ENCODE assay signal across 9 cellular contexts in genomic region chr1:19009882-19010321, GRCh38. TPM values are rescaled to one million over a fixed set of nuclear protein-coding genes. Genes with fewer than 3 reads are reported as not detected.
DNase-seq lines count a peak whose midpoint lies in the region; ATAC-seq and TF ChIP-seq lines count a peak whose summit lies in the region.
"Had no signal": no experiment of that assay in that cellular context is flagged by ENCODE, and none has a peak within 500 bp of the region (broad histone marks: within the 10 kb centered on the region; RNA-seq: fewer than 3 reads in every experiment).

No MANE protein-coding gene starts in this region.

- H3K27me3 ChIP-seq in ACC112 (ENCODE audit: insufficient read depth, low read length) (no peaks in the 10 kb centered on the region; the same call in 1 of the 2 replicates), liver (ENCODE audit: control insufficient read depth in 4 of 4, insufficient read depth in 4 of 4, low read length in 3 of 4) (no peaks in the 10 kb centered on the region), Karpas-422 (ENCODE audit: low read length) (no peaks in the 10 kb centered on the region)

- H2AFZ ChIP-seq in ACC112 (ENCODE audit: low read length, unreplicated experiment), result no peak overlapping the region
- H2AFZ ChIP-seq in Karpas-422 (ENCODE audit: low read length), result no peak overlapping the region

- H3K79me2 ChIP-seq in ACC112 (ENCODE audit: control insufficient read depth, insufficient read depth, low read length, unreplicated experiment) (no peaks in the 10 kb centered on the region), Karpas-422 (ENCODE audit: low read length) (no peaks in the 10 kb centered on the region)

- H3K4me1 Mint-ChIP-seq in brain, result peaks cover 28% of the 10 kb centered on the region

- H3K4me3 Mint-ChIP-seq in brain, result no peak overlapping the region

- H3K4me3 ChIP-seq in ACC112 (ENCODE audit: low read depth, low read length) (no peak overlapping the region), liver (ENCODE audit: low read depth in 1 of 3, low read length in 3 of 3) (no peak overlapping the region), Karpas-422 (ENCODE audit: low read length) (no peak overlapping the region)

- no peak for ATAC-seq in GM19035 (IDR thresholded peaks at IDR 0.05; ENCODE audit: unreplicated experiment)

- H3K4me1 ChIP-seq in ACC112 (ENCODE audit: control insufficient read depth, insufficient read depth, low read length, unreplicated experiment), result peaks cover 31% of the 10 kb centered on the region
- H3K4me1 ChIP-seq in liver (ENCODE audit: control insufficient read depth in 4 of 4, insufficient read depth in 4 of 4, low read length in 3 of 4), result peaks cover 17 to 79% (median 61%) of the 10 kb centered on the region in 4 donors
- no peaks in the 10 kb centered on the region for H3K4me1 ChIP-seq in Karpas-422 (ENCODE audit: low read length)

- no peaks in the 10 kb centered on the region for H4K20me1 ChIP-seq in Karpas-422 (ENCODE audit: insufficient read depth, low read depth, low read length)

- H3K27ac ChIP-seq in ACC112 (ENCODE audit: low read depth, low read length) (peak overlapping the region; percentile 63), liver (ENCODE audit: low read depth in 1 of 2, low read length in 2 of 2) (peak overlapping the region; percentile 92), Karpas-422 (ENCODE audit: low read length) (no peak overlapping the region)

- no peak overlapping the region for H3K9ac ChIP-seq in liver (ENCODE audit: low read depth in 1 of 2, low read length in 2 of 2)
- no peak overlapping the region for H3K9ac ChIP-seq in Karpas-422 (ENCODE audit: low read length)

- H3K27me3 Mint-ChIP-seq in brain, result peaks cover 12% of the 10 kb centered on the region

- no peaks in the 10 kb centered on the region for H3K9me2 ChIP-seq in Karpas-422 (replicated peaks; ENCODE audit: insufficient read depth, low read length)

- H3K36me3 Mint-ChIP-seq in brain, result no peaks in the 10 kb centered on the region

- TF ChIP-seq CTCF in brain (conservative IDR thresholded peaks at IDR 0.05) (no peak), liver (IDR thresholded peaks at IDR 0.05; ENCODE audit: low read depth, low read length, missing input control) (no peak)

- H3K36me3 ChIP-seq in ACC112 (ENCODE audit: insufficient read depth, low read length) (no peaks in the 10 kb centered on the region), liver (ENCODE audit: control insufficient read depth in 4 of 4, insufficient read depth in 3 of 4, low read depth in 1 of 4, low read length in 3 of 4) (no peaks in the 10 kb centered on the region), Karpas-422 (ENCODE audit: insufficient read depth, low read length) (no peaks in the 10 kb centered on the region)

- no peak overlapping the region for H3K4me2 ChIP-seq in Karpas-422 (ENCODE audit: low read depth, low read length, poor library complexity, severe bottlenecking)

- H3K27ac Mint-ChIP-seq in brain, result peak overlapping the region in 3 of 5 experiments; percentile 70 to 91 (median 88)

- H3K9me3 ChIP-seq in liver (ENCODE audit: control insufficient read depth in 4 of 4, low read length in 3 of 4) (no peaks in the 10 kb centered on the region), Karpas-422 (ENCODE audit: low read length) (no peaks in the 10 kb centered on the region)

- H3K9me3 Mint-ChIP-seq in brain, result no peaks in the 10 kb centered on the region

- no peak for TF ChIP-seq RAD21 in liver (IDR thresholded peaks at IDR 0.05)

- DNase-seq in HK-2 (ENCODE audit: unreplicated experiment) (peak; percentile 98), NCI-H2107 treated with DMSO at 0.1 percent for 48 hours (lab: John Stamatoyannopoulos, UW; ENCODE audit: unreplicated experiment) (no peak), Karpas-422 (no peak)
- no peak for DNase-seq in activated effector memory CD4-positive, alpha-beta T cell treated with Interleukin-2 at 50 U/mL for 16 hours
- DNase-seq: NCI-H2029 treated with DMSO at 0.1 percent for 48 hours had no signal

- 77% methylated on average over 8 of the region's 8 CpGs for WGBS in liver

TF ChIP-seq in liver, 16 proteins besides CTCF, POLR2A, EP300 and RAD21:
- no peak for TF ChIP-seq HNF4G (IDR thresholded peaks at IDR 0.05)
- no peak for TF ChIP-seq REST (IDR thresholded peaks at IDR 0.05)
- no peak for TF ChIP-seq GABPA (IDR thresholded peaks at IDR 0.05 in 1 of 2, conservative IDR thresholded peaks at IDR 0.05 in 1 of 2)
- TF ChIP-seq FOXA2 (IDR thresholded peaks at IDR 0.05), result no peak
- TF ChIP-seq NR2F2 (IDR thresholded peaks at IDR 0.05), result no peak
- TF ChIP-seq ATF3 (IDR thresholded peaks at IDR 0.05), result no peak
- TF ChIP-seq HNF4A (conservative IDR thresholded peaks at IDR 0.05), result no peak
- TF ChIP-seq RXRA (IDR thresholded peaks at IDR 0.05), result no peak
- TF ChIP-seq JUND (IDR thresholded peaks at IDR 0.05), result no peak
- TF ChIP-seq FOXA1 (IDR thresholded peaks at IDR 0.05), result no peak
- no peak for TF ChIP-seq TAF1 (conservative IDR thresholded peaks at IDR 0.05)
- TF ChIP-seq, protein P1, sequence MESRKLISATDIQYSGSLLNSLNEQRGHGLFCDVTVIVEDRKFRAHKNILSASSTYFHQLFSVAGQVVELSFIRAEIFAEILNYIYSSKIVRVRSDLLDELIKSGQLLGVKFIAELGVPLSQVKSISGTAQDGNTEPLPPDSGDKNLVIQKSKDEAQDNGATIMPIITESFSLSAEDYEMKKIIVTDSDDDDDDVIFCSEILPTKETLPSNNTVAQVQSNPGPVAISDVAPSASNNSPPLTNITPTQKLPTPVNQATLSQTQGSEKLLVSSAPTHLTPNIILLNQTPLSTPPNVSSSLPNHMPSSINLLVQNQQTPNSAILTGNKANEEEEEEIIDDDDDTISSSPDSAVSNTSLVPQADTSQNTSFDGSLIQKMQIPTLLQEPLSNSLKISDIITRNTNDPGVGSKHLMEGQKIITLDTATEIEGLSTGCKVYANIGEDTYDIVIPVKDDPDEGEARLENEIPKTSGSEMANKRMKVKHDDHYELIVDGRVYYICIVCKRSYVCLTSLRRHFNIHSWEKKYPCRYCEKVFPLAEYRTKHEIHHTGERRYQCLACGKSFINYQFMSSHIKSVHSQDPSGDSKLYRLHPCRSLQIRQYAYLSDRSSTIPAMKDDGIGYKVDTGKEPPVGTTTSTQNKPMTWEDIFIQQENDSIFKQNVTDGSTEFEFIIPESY (IDR thresholded peaks at IDR 0.05), result no peak
- TF ChIP-seq, protein P2, sequence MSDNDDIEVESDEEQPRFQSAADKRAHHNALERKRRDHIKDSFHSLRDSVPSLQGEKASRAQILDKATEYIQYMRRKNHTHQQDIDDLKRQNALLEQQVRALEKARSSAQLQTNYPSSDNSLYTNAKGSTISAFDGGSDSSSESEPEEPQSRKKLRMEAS (IDR thresholded peaks at IDR 0.05), result no peak
- no peak for TF ChIP-seq EGR1 (IDR thresholded peaks at IDR 0.05; ENCODE audit: low read depth in 2 of 2)
- TF ChIP-seq SP1 (IDR thresholded peaks at IDR 0.05), result no peak

RNA-seq across cellular contexts. Expression of gene IFFO2, which starts 53.4 kb away (rescaled TPM):
- polyA plus RNA-seq in brain (ENCODE audit: insufficient read depth, low read depth, low replicate concordance) (5.8 TPM), liver (1 to 10 TPM in 1 of 2 donors, under 1 TPM in 1; 0.88 to 3.4 TPM)
- total RNA-seq in liver, result 1 to 10 TPM; 2.6 to 7.4 TPM
- total RNA-seq in Karpas-422 (2014; rRNA removed; shearing (Covaris generic); ENCODE audit: low replicate concordance), result not detected in 2 replicates
